13 cellular contexts compared by ENCODE assay signal in genomic region chr9:72351538-72352453, GRCh38. TPM values are rescaled to one million over a fixed set of nuclear protein-coding genes. Genes with fewer than 3 reads are reported as not detected.
DNase-seq lines count a peak whose midpoint lies in the region; ATAC-seq and TF ChIP-seq lines count a peak whose summit lies in the region.
"Had no signal": no experiment of that assay in that cellular context is flagged by ENCODE, and none has a peak within 500 bp of the region (broad histone marks: within the 10 kb centered on the region; RNA-seq: fewer than 3 reads in every experiment).

No MANE protein-coding gene starts in this region.

- H3K4me1 Mint-ChIP-seq in stimulated activated naive CD8-positive, alpha-beta T cell treated with anti-CD3 and anti-CD28 coated beads, Interleukin-15, amount 100 ng/mL, for 72 hours = peaks cover 20% of the 10 kb centered on the region
- peaks cover 32% of the 10 kb centered on the region for H3K4me1 Mint-ChIP-seq in activated naive CD8-positive, alpha-beta T cell treated with anti-CD3 and anti-CD28 coated beads, Interleukin-2, amount 50 U/mL, for 24 hours
- H3K4me1 Mint-ChIP-seq in type B pancreatic cell (ENCODE audit: unreplicated experiment) = peaks cover 16% of the 10 kb centered on the region

- H3K36me3 Mint-ChIP-seq in activated naive CD8-positive, alpha-beta T cell treated with anti-CD3 and anti-CD28 coated beads, Interleukin-2, amount 50 U/mL, for 24 hours (ENCODE audit: low read depth) = peaks cover 41% of the 10 kb centered on the region
- H3K36me3 Mint-ChIP-seq in type B pancreatic cell = peaks cover 35% of the 10 kb centered on the region

- no peaks in the 10 kb centered on the region for H3K27me3 ChIP-seq in left ventricle myocardium inferior (ENCODE audit: low read depth)
- H3K27me3 ChIP-seq: BLaER1 treated with 17β-estradiol and CSF1 and Interleukin-3, amounts not matched to agents 10 nM and 100 nM; dorsolateral prefrontal cortex had no signal

- ATAC-seq in stimulated activated naive CD8-positive, alpha-beta T cell treated with anti-CD3 and anti-CD28 coated beads, Interleukin-15, Interleukin-2, amounts not matched to agents 100 U/mL and 50 U/mL, for 24 hours = peak; percentile 54
- ATAC-seq in stimulated activated naive CD8-positive, alpha-beta T cell treated with anti-CD3 and anti-CD28 coated beads, Interleukin-15, amount 100 ng/mL, for 72 hours = no peak
- ATAC-seq in activated naive CD8-positive, alpha-beta T cell treated with anti-CD3 and anti-CD28 coated beads, Interleukin-2, amount 50 U/mL, for 24 hours = peak; percentile 44
- ATAC-seq: stimulated activated naive B cell treated with anti-CD40 and anti-IgM and Interleukin-4, amounts not matched to agents 10 μg/mL and 1 μg/mL and 100 μg/mL, for 72 hours had no signal

- H3K27ac Mint-ChIP-seq in stimulated activated naive CD8-positive, alpha-beta T cell treated with anti-CD3 and anti-CD28 coated beads, Interleukin-15, amount 100 ng/mL, for 72 hours = peak overlapping the region in 1 of 2 donors; percentile 33
- no peak overlapping the region for H3K27ac Mint-ChIP-seq in activated naive CD8-positive, alpha-beta T cell treated with anti-CD3 and anti-CD28 coated beads, Interleukin-2, amount 50 U/mL, for 24 hours
- H3K27ac Mint-ChIP-seq in type B pancreatic cell = peak overlapping the region; percentile 50
- H3K27ac Mint-ChIP-seq: stimulated activated naive B cell treated with anti-CD40 and anti-IgM and Interleukin-4, amounts not matched to agents 10 μg/mL and 1 μg/mL and 100 μg/mL, for 72 hours had no signal

- no peak overlapping the region for H3K4me3 Mint-ChIP-seq in stimulated activated naive CD8-positive, alpha-beta T cell treated with anti-CD3 and anti-CD28 coated beads, Interleukin-15, amount 100 ng/mL, for 72 hours
- no peak overlapping the region for H3K4me3 Mint-ChIP-seq in activated naive CD8-positive, alpha-beta T cell treated with anti-CD3 and anti-CD28 coated beads, Interleukin-2, amount 50 U/mL, for 24 hours
- no peak overlapping the region for H3K4me3 Mint-ChIP-seq in type B pancreatic cell
- H3K4me3 Mint-ChIP-seq: naive thymus-derived CD8-positive, alpha-beta T cell; stimulated activated naive B cell treated with anti-CD40 and anti-IgM and Interleukin-4, amounts not matched to agents 10 μg/mL and 1 μg/mL and 100 μg/mL, for 72 hours had no signal

- intact Hi-C loops in left ventricle myocardium inferior (cut with micrococcal nuclease) = no loop called here

- no peaks in the 10 kb centered on the region for H3K9me3 ChIP-seq in left ventricle myocardium inferior (replicated peaks)
- H3K9me3 ChIP-seq: BLaER1 treated with 17β-estradiol and CSF1 and Interleukin-3, amounts not matched to agents 10 nM and 100 nM had no signal

- H3K27ac ChIP-seq in left ventricle myocardium inferior (replicated peaks) = peak overlapping the region; percentile 37
- H3K27ac ChIP-seq in coronary artery = no peak overlapping the region

- TF ChIP-seq CTCF in left ventricle myocardium inferior (IDR thresholded peaks at IDR 0.05; ENCODE audit: borderline replicate concordance) = no peak
- no peak for TF ChIP-seq CTCF in type B pancreatic cell (conservative IDR thresholded peaks at IDR 0.05)
- no peak for TF ChIP-seq CTCF in coronary artery (IDR thresholded peaks at IDR 0.05)

- H3K36me3 ChIP-seq in left ventricle myocardium inferior = peaks cover 47% of the 10 kb centered on the region

- DNase-seq in stimulated activated naive CD8-positive, alpha-beta T cell treated with anti-CD3 and anti-CD28 coated beads, Interleukin-15, Interleukin-2, amounts not matched to agents 100 U/mL and 50 U/mL, for 24 hours = no peak
- no peak for DNase-seq in stimulated activated naive CD8-positive, alpha-beta T cell treated with anti-CD3 and anti-CD28 coated beads, Interleukin-15, amount 100 ng/mL, for 72 hours
- no peak for DNase-seq in activated naive CD8-positive, alpha-beta T cell treated with anti-CD3 and anti-CD28 coated beads, Interleukin-2, amount 50 U/mL, for 24 hours
- DNase-seq in left ventricle myocardium inferior (peak; percentile 37), type B pancreatic cell (ENCODE audit: extremely low spot score, unreplicated experiment) (no peak), NCI-H446 (lab: John Stamatoyannopoulos, UW) (no peak), germinal center (ENCODE audit: low spot score) (no peak), coronary artery (ENCODE audit: low spot score) (no peak)
- DNase-seq: dorsolateral prefrontal cortex; naive thymus-derived CD8-positive, alpha-beta T cell; NCI-H146; stimulated activated naive B cell treated with anti-CD40 and anti-IgM and Interleukin-4, amounts not matched to agents 10 μg/mL and 1 μg/mL and 100 μg/mL, for 72 hours had no signal

- H3K9me3 Mint-ChIP-seq in stimulated activated naive CD8-positive, alpha-beta T cell treated with anti-CD3 and anti-CD28 coated beads, Interleukin-15, amount 100 ng/mL, for 72 hours = no peaks in the 10 kb centered on the region
- no peaks in the 10 kb centered on the region for H3K9me3 Mint-ChIP-seq in activated naive CD8-positive, alpha-beta T cell treated with anti-CD3 and anti-CD28 coated beads, Interleukin-2, amount 50 U/mL, for 24 hours
- no peaks in the 10 kb centered on the region for H3K9me3 Mint-ChIP-seq in type B pancreatic cell
- H3K9me3 Mint-ChIP-seq: naive thymus-derived CD8-positive, alpha-beta T cell; stimulated activated naive B cell treated with anti-CD40 and anti-IgM and Interleukin-4, amounts not matched to agents 10 μg/mL and 1 μg/mL and 100 μg/mL, for 72 hours had no signal

- H3K4me3 ChIP-seq in left ventricle myocardium inferior (no peak overlapping the region), coronary artery (no peak overlapping the region)
- H3K4me3 ChIP-seq: BLaER1 treated with 17β-estradiol and CSF1 and Interleukin-3, amounts not matched to agents 10 nM and 100 nM; dorsolateral prefrontal cortex had no signal

- H3K4me1 ChIP-seq in left ventricle myocardium inferior = peaks cover 42% of the 10 kb centered on the region

- H3K27me3 Mint-ChIP-seq in stimulated activated naive CD8-positive, alpha-beta T cell treated with anti-CD3 and anti-CD28 coated beads, Interleukin-15, amount 100 ng/mL, for 72 hours = no peaks in the 10 kb centered on the region
- no peaks in the 10 kb centered on the region for H3K27me3 Mint-ChIP-seq in activated naive CD8-positive, alpha-beta T cell treated with anti-CD3 and anti-CD28 coated beads, Interleukin-2, amount 50 U/mL, for 24 hours
- H3K27me3 Mint-ChIP-seq in type B pancreatic cell = no peaks in the 10 kb centered on the region
- H3K27me3 Mint-ChIP-seq: naive thymus-derived CD8-positive, alpha-beta T cell; stimulated activated naive B cell treated with anti-CD40 and anti-IgM and Interleukin-4, amounts not matched to agents 10 μg/mL and 1 μg/mL and 100 μg/mL, for 72 hours had no signal

RNA-seq across cellular contexts. Expression of gene ZFAND5, which starts 13.2 kb away (rescaled TPM):
- total RNA-seq in left ventricle myocardium inferior (183 TPM), type B pancreatic cell (ENCODE audit: low replicate concordance) (175 and 203 TPM in 2 replicates)
